31 cellular contexts compared by ENCODE assay signal in genomic region chr1:54391450-54392071, GRCh38. TPM values are rescaled to one million over a fixed set of nuclear protein-coding genes. Genes with fewer than 3 reads are reported as not detected.
A peak's percentile ranks its signal among the peaks of the same experiment; 100 is the strongest.
DNase-seq lines count a peak whose midpoint lies in the region; ATAC-seq, FAIRE-seq and TF ChIP-seq lines count a peak whose summit lies in the region.
"Had no signal": no experiment of that assay in that cellular context is flagged by ENCODE, and none has a peak within 500 bp of the region (broad histone marks: within the 10 kb centered on the region; RNA-seq: fewer than 3 reads in every experiment).

No MANE protein-coding gene starts in this region.

- TF ChIP-seq CTCF in chondrocyte (IDR thresholded peaks at IDR 0.05) (no peak), nephron progenitor cell (IDR thresholded peaks at IDR 0.05) (no peak), spleen (IDR thresholded peaks at IDR 0.05 in 8 of 11, conservative IDR thresholded peaks at IDR 0.05 in 3 of 11) (no peak)

- H3K9me3 Mint-ChIP-seq in chondrocyte (ENCODE audit: low read depth) (no peaks in the 10 kb centered on the region), nephron progenitor cell (no peaks in the 10 kb centered on the region)
- H3K9me3 Mint-ChIP-seq: activated naive CD4-positive, alpha-beta T cell treated with anti-CD3 and anti-CD28 coated beads, Interleukin-2, amount 10 ng/mL, durations not matched to agents 7 days and 5 days; memory B cell; stimulated activated effector memory CD8-positive, alpha-beta T cell treated with anti-CD3 and anti-CD28 coated beads, Interleukin-12 subunit alpha, Interleukin-12 subunit beta, amount 100 ng/mL, for 72 hours had no signal

- no peaks in the 10 kb centered on the region for H3K9me3 ChIP-seq in spleen
- no peaks in the 10 kb centered on the region for H3K9me3 ChIP-seq in small intestine (ENCODE audit: control insufficient read depth, low read depth)
- H3K9me3 ChIP-seq: Caco-2, esophagus squamous epithelium had no signal

- H3K36me3 ChIP-seq in spleen (peaks cover 0 to 68% (median 6%) of the 10 kb centered on the region in 6 donors), small intestine (ENCODE audit: control insufficient read depth in 2 of 2, insufficient read depth in 2 of 2, low read length in 2 of 2) (peaks cover 2 to 11% of the 10 kb centered on the region in 2 donors)

- no peaks in the 10 kb centered on the region for H3K27me3 Mint-ChIP-seq in chondrocyte (ENCODE audit: low read depth)
- no peaks in the 10 kb centered on the region for H3K27me3 Mint-ChIP-seq in nephron progenitor cell (ENCODE audit: low read depth, poor library complexity)
- H3K27me3 Mint-ChIP-seq: activated naive CD4-positive, alpha-beta T cell treated with anti-CD3 and anti-CD28 coated beads, Interleukin-2, amount 10 ng/mL, durations not matched to agents 7 days and 5 days; memory B cell had no signal

- H3K4me3 ChIP-seq in spleen = no peak overlapping the region
- no peak overlapping the region for H3K4me3 ChIP-seq in small intestine (ENCODE audit: low read depth in 1 of 2, low read length in 2 of 2)
- H3K4me3 ChIP-seq: coronary artery, esophagus squamous epithelium had no signal

- no peak for TF ChIP-seq POLR2A in spleen (IDR thresholded peaks at IDR 0.05)

- H3K27me3 ChIP-seq in spleen (replicated peaks in 1 of 7) (no peaks in the 10 kb centered on the region), small intestine (ENCODE audit: control insufficient read depth in 2 of 2, insufficient read depth in 2 of 2, low read length in 2 of 2) (no peaks in the 10 kb centered on the region)
- H3K27me3 ChIP-seq: esophagus squamous epithelium had no signal

- WGBS in spleen, 5 donors = 83 to 97% (median 88%) methylated on average over 11 to 13 of the region's 13 CpGs
- 84 to 93% (median 91%) methylated on average over 13 of the region's 13 CpGs for WGBS in small intestine, 3 donors

- intact Hi-C loops in spleen (cut with DNase I; ENCODE audit: low total_unique reads) = loop anchor here (10.0 kb wide), 1 partner anchor 77 kb away; no protein-coding TSS in a partner anchor

- H3K27ac ChIP-seq in spleen = peak overlapping the region in 5 of 8 donors; percentile 64 to 77 (median 73)
- H3K27ac ChIP-seq in small intestine (ENCODE audit: low read depth in 1 of 2, low read length in 1 of 2) = no peak overlapping the region
- H3K27ac ChIP-seq: 22Rv1, C4-2B, coronary artery, esophagus squamous epithelium had no signal

- FAIRE-seq in small intestine (lab: Jason Lieb, UNC) = no peak
- FAIRE-seq: frontal cortex, GM18507 had no signal

- H3K4me3 Mint-ChIP-seq in chondrocyte (ENCODE audit: unreplicated experiment) (no peak overlapping the region), nephron progenitor cell (no peak overlapping the region)
- H3K4me3 Mint-ChIP-seq: activated naive CD4-positive, alpha-beta T cell treated with anti-CD3 and anti-CD28 coated beads, Interleukin-2, amount 10 ng/mL, durations not matched to agents 7 days and 5 days; memory B cell; stimulated activated effector memory CD8-positive, alpha-beta T cell treated with anti-CD3 and anti-CD28 coated beads, Interleukin-12 subunit alpha, Interleukin-12 subunit beta, amount 100 ng/mL, for 72 hours had no signal

- peaks cover under 1 to 85% (median 46%) of the 10 kb centered on the region in 6 donors for H3K4me1 ChIP-seq in spleen
- H3K4me1 ChIP-seq in small intestine (ENCODE audit: control insufficient read depth in 2 of 2, insufficient read depth in 1 of 2, low read depth in 1 of 2, low read length in 1 of 2) = peaks cover 0 to 2% of the 10 kb centered on the region in 2 donors
- H3K4me1 ChIP-seq: Caco-2 had no signal

- ATAC-seq in GM18498 (IDR thresholded peaks at IDR 0.05; ENCODE audit: unreplicated experiment) = no peak
- ATAC-seq in GM21367 (IDR thresholded peaks at IDR 0.05; ENCODE audit: unreplicated experiment) = no peak
- ATAC-seq: left colon; Panc1; stimulated activated effector memory CD8-positive, alpha-beta T cell treated with anti-CD3 and anti-CD28 coated beads, Interleukin-12 subunit alpha, Interleukin-12 subunit beta, amount 100 ng/mL, for 72 hours had no signal

- peaks cover 4% of the 10 kb centered on the region for H3K4me1 Mint-ChIP-seq in chondrocyte (ENCODE audit: low read depth)
- H3K4me1 Mint-ChIP-seq in nephron progenitor cell = peaks cover 69% of the 10 kb centered on the region

- DNase-seq in NCI-H524 (lab: John Stamatoyannopoulos, UW) = peak; percentile 39 to 68
- DNase-seq in NCI-H524 treated with DMSO at 0.1 percent for 48 hours (lab: John Stamatoyannopoulos, UW) = no peak
- peak; percentile 21 for DNase-seq in chondrocyte (ENCODE audit: low spot score)
- DNase-seq in nephron progenitor cell = no peak
- no peak for DNase-seq in spleen
- DNase-seq in small intestine = no peak
- DNase-seq: activated CD4-positive, alpha-beta T cell treated with anti-CD3 and anti-CD28 coated beads, Interleukin-2, amount 50 U/mL, for 48 hours; activated naive CD4-positive, alpha-beta T cell treated with anti-CD3 and anti-CD28 coated beads, Interleukin-2, amount 10 ng/mL, durations not matched to agents 7 days and 5 days; Caco-2; DMS79; esophagus squamous epithelium; hippocampal formation; left colon; MV-4-11; NCI-H1436 treated with DMSO at 0.1 percent for 48 hours; NCI-H510A; SHP77; stimulated activated CD4-positive, alpha-beta T cell treated with anti-CD3 and anti-CD28 coated beads, Interleukin-12 subunit alpha, Interleukin-12 subunit beta, amount 100 ng/mL, for 4 hours; stimulated activated CD4-positive, alpha-beta T cell treated with anti-CD3 and anti-CD28 coated beads, Interleukin-4, amount 100 ng/mL, for 1 hour; SW 1271; T1000 had no signal

- H3K27ac Mint-ChIP-seq in chondrocyte (ENCODE audit: unreplicated experiment) (no peak overlapping the region), nephron progenitor cell (peak overlapping the region; percentile 97)
- H3K27ac Mint-ChIP-seq: activated naive CD4-positive, alpha-beta T cell treated with anti-CD3 and anti-CD28 coated beads, Interleukin-2, amount 10 ng/mL, durations not matched to agents 7 days and 5 days; memory B cell had no signal

- H3K36me3 Mint-ChIP-seq in chondrocyte (ENCODE audit: low read depth) (peaks cover 12% of the 10 kb centered on the region), nephron progenitor cell (ENCODE audit: low read depth) (peaks cover 62% of the 10 kb centered on the region)

RNA-seq across cellular contexts. Expression of gene SSBP3, which starts 14.6 kb away (rescaled TPM):
- 22.0 to 41.2 TPM (median 26.2 TPM) in 3 replicates for total RNA-seq in chondrocyte
- 10 to 100 TPM; 24.4 to 73.5 (median 55.4) TPM for total RNA-seq in spleen
- polyA plus RNA-seq in spleen = 10 to 100 TPM; 14.4 to 22.1 (median 14.9) TPM
- polyA plus RNA-seq in small intestine = 10 to 100 TPM; 24.2 to 38.7 (median 25.7) TPM

Comparison
In these comparisons a context has a peak if more than half of its experiments do, and no peak if none do; other contexts are left out.
1. DNase-seq: peak in NCI-H524 (2 of 2) and chondrocyte (single experiment); none in NCI-H524 treated with DMSO at 0.1 percent for 48 hours (single experiment), nephron progenitor cell (single experiment), spleen (single experiment) and small intestine (single experiment).
2. H3K27ac ChIP-seq: peak in spleen (5 of 8); none in small intestine (0 of 2).